ENCODE assay signal across 1 cellular context in the genomic region with DNA sequence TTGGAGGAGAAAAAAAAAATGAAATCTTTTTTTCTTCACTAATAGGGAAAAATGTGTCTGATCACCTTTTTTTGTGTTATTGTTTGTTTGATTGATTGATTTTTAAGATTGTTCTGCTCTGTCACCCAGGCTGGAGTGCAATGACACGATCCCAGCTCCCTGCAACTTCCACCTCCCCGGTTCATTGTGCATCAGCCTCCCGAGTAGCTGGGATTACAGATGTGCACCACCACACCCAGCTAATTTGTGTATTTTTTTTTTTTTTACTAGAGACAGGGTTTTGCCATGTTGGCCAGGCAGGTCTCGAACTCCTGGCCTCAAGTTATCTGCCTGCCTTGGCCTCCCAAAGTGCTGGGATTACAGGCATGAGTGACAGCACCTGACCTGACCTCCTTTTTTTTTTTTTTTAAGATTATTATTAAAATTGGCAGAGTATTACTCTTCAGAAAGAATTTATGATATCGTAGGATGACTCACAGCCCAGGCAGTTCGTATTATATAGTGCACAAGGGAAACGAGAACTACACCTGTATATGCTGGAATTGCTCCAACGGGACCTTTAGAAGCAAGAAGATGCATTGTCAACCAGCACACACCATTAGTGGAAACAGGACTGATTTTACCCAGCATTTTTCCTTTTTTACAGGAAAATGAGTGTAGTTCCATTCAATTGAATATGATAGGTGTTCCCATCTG.
TF ChIP-seq lines count a peak whose summit lies in the region.

No MANE protein-coding gene starts in this region.

TF ChIP-seq in HEK293, 187 proteins besides CTCF, POLR2A, EP300 and RAD21 (continued from another document):
- no peak for TF ChIP-seq ZBTB8A (tag by site-specific recombination; IDR thresholded peaks at IDR 0.05)
- no peak for TF ChIP-seq ZNF473 (tag by site-specific recombination; IDR thresholded peaks at IDR 0.05)
